ENCODE assay signal across 29 cellular contexts in the genomic region with DNA sequence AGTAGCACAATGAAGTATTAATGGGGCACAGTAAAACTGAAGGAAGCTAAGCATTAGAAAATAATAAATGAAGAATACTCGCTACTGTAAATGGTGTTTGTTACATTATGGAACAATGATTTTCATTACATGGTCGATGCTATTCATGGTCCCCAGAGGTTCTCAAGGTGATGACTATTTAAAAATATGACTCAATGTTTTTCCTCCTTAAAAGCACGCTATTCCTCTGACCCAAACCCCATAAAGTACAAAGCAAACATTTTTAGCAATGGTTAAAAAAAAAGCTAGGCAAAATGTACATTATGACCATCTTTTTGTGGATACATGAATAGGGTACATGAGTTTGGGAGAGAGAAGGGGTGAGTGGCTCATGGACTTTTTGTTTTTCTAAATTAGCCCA.
"Had no signal": no experiment of that assay in that cellular context is flagged by ENCODE, and none has a peak within 500 bp of the region (broad histone marks: within the 10 kb centered on the region; RNA-seq: fewer than 3 reads in every experiment).

No MANE protein-coding gene starts in this region.

- H3K4me1 ChIP-seq: stomach, suprapubic skin, testis, transverse colon, upper lobe of right lung, uterus, vagina had no signal

- H3K4me1 Mint-ChIP-seq: stimulated activated effector memory CD8-positive, alpha-beta T cell treated with anti-CD3 and anti-CD28 coated beads, Interleukin-12 subunit alpha, Interleukin-12 subunit beta, amount 100 ng/mL, for 72 hours; stimulated activated memory B cell treated with anti-CD40 and anti-IgM and Interleukin-4, amounts not matched to agents 10 μg/mL and 1 μg/mL and 100 μg/mL, for 72 hours; stimulated activated naive B cell treated with anti-CD40 and anti-IgM and Interleukin-4, amounts not matched to agents 10 μg/mL and 1 μg/mL and 100 μg/mL, for 72 hours; stimulated activated naive CD8-positive, alpha-beta T cell treated with anti-CD3 and anti-CD28 coated beads, Interleukin-15, amount 100 ng/mL, for 72 hours had no signal

- ATAC-seq: stimulated activated effector memory CD8-positive, alpha-beta T cell treated with anti-CD3 and anti-CD28 coated beads, Interleukin-12 subunit alpha, Interleukin-12 subunit beta, amount 100 ng/mL, for 72 hours; stimulated activated memory B cell treated with anti-CD40 and anti-IgM and Interleukin-4, amounts not matched to agents 10 μg/mL and 1 μg/mL and 100 μg/mL, for 72 hours; stimulated activated naive B cell treated with anti-CD40 and anti-IgM and Interleukin-4, amounts not matched to agents 10 μg/mL and 1 μg/mL and 100 μg/mL, for 72 hours; stimulated activated naive CD8-positive, alpha-beta T cell treated with anti-CD3 and anti-CD28 coated beads, Interleukin-15, amount 100 ng/mL, for 72 hours; stimulated activated naive CD8-positive, alpha-beta T cell treated with anti-CD3 and anti-CD28 coated beads, Interleukin-15, Interleukin-2, amounts not matched to agents 100 U/mL and 50 U/mL, for 24 hours; upper lobe of right lung had no signal

- H3K36me3 ChIP-seq: thoracic aorta, uterus had no signal

- DNase-seq: stimulated activated CD4-positive, alpha-beta T cell treated with anti-CD3 and anti-CD28 coated beads, Interleukin-2, amount 100 ng/mL, for 48 hours; stimulated activated CD4-positive, alpha-beta T cell treated with anti-CD3 and anti-CD28 coated beads, Interleukin-4, amount 100 ng/mL, for 1 hour; stimulated activated CD4-positive, alpha-beta T cell treated with anti-CD3 and anti-CD28 coated beads, Interleukin-4, amount 100 ng/mL, for 24 hours; stimulated activated CD4-positive, alpha-beta T cell treated with anti-CD3 and anti-CD28 coated beads, Interleukin-4, amount 100 ng/mL, for 4 hours; stimulated activated CD8-positive, alpha-beta memory T cell treated with anti-CD3 and anti-CD28 coated beads, Interleukin-4, amount 100 ng/mL, for 48 hours; stimulated activated naive B cell treated with anti-CD40 and anti-IgM and Interleukin-4, amounts not matched to agents 10 μg/mL and 1 μg/mL and 100 μg/mL, for 72 hours; stimulated activated naive CD4-positive, alpha-beta T cell; stimulated activated naive CD4-positive, alpha-beta T cell treated with Interleukin-2 at 50 U/mL for 16 hours; stimulated activated naive CD8-positive, alpha-beta T cell treated with anti-CD3 and anti-CD28 coated beads, Interleukin-15, amount 100 ng/mL, for 72 hours; stimulated activated naive CD8-positive, alpha-beta T cell treated with anti-CD3 and anti-CD28 coated beads, Interleukin-15, Interleukin-2, amounts not matched to agents 100 U/mL and 50 U/mL, for 24 hours; stomach; substantia nigra; testis; thyroid gland; tibial artery; transverse colon; trophoblast cell; upper lobe of left lung; upper lobe of right lung; uterus had no signal

- H3K27ac ChIP-seq: stomach, suprapubic skin, testis, thoracic aorta, thyroid gland, tibial artery, tibial nerve, transverse colon, upper lobe of left lung, upper lobe of right lung, uterus, vagina had no signal

- H3K27me3 ChIP-seq: stomach, suprapubic skin, testis, thyroid gland, tibial artery, tibial nerve, transverse colon, upper lobe of left lung, upper lobe of right lung, uterus, vagina had no signal

- H3K27ac Mint-ChIP-seq: stimulated activated effector memory CD8-positive, alpha-beta T cell treated with anti-CD3 and anti-CD28 coated beads, Interleukin-12 subunit alpha, Interleukin-12 subunit beta, amount 100 ng/mL, for 72 hours; stimulated activated memory B cell treated with anti-CD40 and anti-IgM and Interleukin-4, amounts not matched to agents 10 μg/mL and 1 μg/mL and 100 μg/mL, for 72 hours; stimulated activated naive B cell treated with anti-CD40 and anti-IgM and Interleukin-4, amounts not matched to agents 10 μg/mL and 1 μg/mL and 100 μg/mL, for 72 hours; stimulated activated naive CD8-positive, alpha-beta T cell treated with anti-CD3 and anti-CD28 coated beads, Interleukin-15, amount 100 ng/mL, for 72 hours; stimulated activated naive CD8-positive, alpha-beta T cell treated with anti-CD3 and anti-CD28 coated beads, Interleukin-15, Interleukin-2, amounts not matched to agents 100 ng/mL and 50 ng/mL, for 24 hours; type B pancreatic cell had no signal

- H3K27me3 Mint-ChIP-seq: stimulated activated memory B cell treated with anti-CD40 and anti-IgM and Interleukin-4, amounts not matched to agents 10 μg/mL and 1 μg/mL and 100 μg/mL, for 72 hours; stimulated activated naive B cell treated with anti-CD40 and anti-IgM and Interleukin-4, amounts not matched to agents 10 μg/mL and 1 μg/mL and 100 μg/mL, for 72 hours; stimulated activated naive CD8-positive, alpha-beta T cell treated with anti-CD3 and anti-CD28 coated beads, Interleukin-15, amount 100 ng/mL, for 72 hours; stimulated activated naive CD8-positive, alpha-beta T cell treated with anti-CD3 and anti-CD28 coated beads, Interleukin-15, Interleukin-2, amounts not matched to agents 100 ng/mL and 50 ng/mL, for 24 hours; type B pancreatic cell had no signal

- FAIRE-seq: urothelium cell line had no signal

- H3K4me3 Mint-ChIP-seq: stimulated activated effector memory CD8-positive, alpha-beta T cell treated with anti-CD3 and anti-CD28 coated beads, Interleukin-12 subunit alpha, Interleukin-12 subunit beta, amount 100 ng/mL, for 72 hours; stimulated activated memory B cell treated with anti-CD40 and anti-IgM and Interleukin-4, amounts not matched to agents 10 μg/mL and 1 μg/mL and 100 μg/mL, for 72 hours; stimulated activated naive B cell treated with anti-CD40 and anti-IgM and Interleukin-4, amounts not matched to agents 10 μg/mL and 1 μg/mL and 100 μg/mL, for 72 hours; stimulated activated naive CD8-positive, alpha-beta T cell treated with anti-CD3 and anti-CD28 coated beads, Interleukin-15, amount 100 ng/mL, for 72 hours; stimulated activated naive CD8-positive, alpha-beta T cell treated with anti-CD3 and anti-CD28 coated beads, Interleukin-15, Interleukin-2, amounts not matched to agents 100 ng/mL and 50 ng/mL, for 24 hours; type B pancreatic cell had no signal

- H3K9me3 ChIP-seq: stomach, suprapubic skin, testis, thoracic aorta, thyroid gland, tibial artery, tibial nerve, transverse colon, upper lobe of left lung, upper lobe of right lung, uterus, vagina had no signal

- H3K9me3 Mint-ChIP-seq: stimulated activated effector memory CD8-positive, alpha-beta T cell treated with anti-CD3 and anti-CD28 coated beads, Interleukin-12 subunit alpha, Interleukin-12 subunit beta, amount 100 ng/mL, for 72 hours; stimulated activated memory B cell treated with anti-CD40 and anti-IgM and Interleukin-4, amounts not matched to agents 10 μg/mL and 1 μg/mL and 100 μg/mL, for 72 hours; stimulated activated naive B cell treated with anti-CD40 and anti-IgM and Interleukin-4, amounts not matched to agents 10 μg/mL and 1 μg/mL and 100 μg/mL, for 72 hours; stimulated activated naive CD8-positive, alpha-beta T cell treated with anti-CD3 and anti-CD28 coated beads, Interleukin-15, amount 100 ng/mL, for 72 hours; stimulated activated naive CD8-positive, alpha-beta T cell treated with anti-CD3 and anti-CD28 coated beads, Interleukin-15, Interleukin-2, amounts not matched to agents 100 ng/mL and 50 ng/mL, for 24 hours; type B pancreatic cell had no signal

- H3K4me3 ChIP-seq: stomach, suprapubic skin, testis, thoracic aorta, thyroid gland, tibial artery, tibial nerve, transverse colon, upper lobe of left lung, upper lobe of right lung, uterus, vagina had no signal
